18 cellular contexts compared by ENCODE assay signal in genomic region chr17:49581645-49581992, GRCh38.
"Had no signal": no experiment of that assay in that cellular context is flagged by ENCODE, and none has a peak within 500 bp of the region (broad histone marks: within the 10 kb centered on the region; RNA-seq: fewer than 3 reads in every experiment).

No MANE protein-coding gene starts in this region.

- H3K36me3 ChIP-seq: prostate gland, suprapubic skin had no signal

- DNase-seq: activated CD4-positive, alpha-beta T cell treated with anti-CD3 and anti-CD28 coated beads, Interleukin-2, amount 10 ng/mL, durations not matched to agents 7 days and 5 days; activated CD8-positive, alpha-beta T cell treated with anti-CD3 and anti-CD28 coated beads, Interleukin-2, amount 10 ng/mL, durations not matched to agents 7 days and 5 days; activated naive CD4-positive, alpha-beta T cell treated with anti-CD3 and anti-CD28 coated beads, Interleukin-2, amount 10 ng/mL, durations not matched to agents 7 days and 5 days; activated naive CD8-positive, alpha-beta T cell treated with anti-CD3 and anti-CD28 coated beads, Interleukin-2, amount 50 U/mL, for 24 hours; activated T-cell treated with anti-CD3 and anti-CD28 coated beads, Interleukin-2, amount 50 U/mL, for 24 hours; anterior cingulate cortex; effector CD4-positive, alpha-beta T cell; left ventricle myocardium superior; stimulated activated naive CD8-positive, alpha-beta T cell treated with anti-CD3 and anti-CD28 coated beads, Interleukin-15, amount 100 ng/mL, for 72 hours; T-helper 1 cell had no signal

- H3K27me3 ChIP-seq: esophagus muscularis mucosa, suprapubic skin had no signal

- H3K4me3 ChIP-seq: esophagus muscularis mucosa, prostate gland, skin epidermis, suprapubic skin had no signal

- H3K9me3 ChIP-seq: esophagus muscularis mucosa, prostate gland, suprapubic skin had no signal

- H3K9me3 Mint-ChIP-seq: activated CD4-positive, alpha-beta T cell treated with anti-CD3 and anti-CD28 coated beads, Interleukin-2, amount 10 ng/mL, durations not matched to agents 7 days and 5 days; activated naive CD4-positive, alpha-beta T cell treated with anti-CD3 and anti-CD28 coated beads, Interleukin-2, amount 10 ng/mL, durations not matched to agents 7 days and 5 days; activated naive CD8-positive, alpha-beta T cell treated with anti-CD3 and anti-CD28 coated beads, Interleukin-2, amount 50 U/mL, for 24 hours; activated T-cell treated with anti-CD3 and anti-CD28 coated beads, Interleukin-2, amount 50 U/mL, for 24 hours; neural crest cell; stimulated activated naive CD8-positive, alpha-beta T cell treated with anti-CD3 and anti-CD28 coated beads, Interleukin-15, amount 100 ng/mL, for 72 hours; type B pancreatic cell had no signal

- H3K27ac ChIP-seq: esophagus muscularis mucosa, prostate gland, skin epidermis, suprapubic skin had no signal

- H3K4me3 Mint-ChIP-seq: activated CD4-positive, alpha-beta T cell treated with anti-CD3 and anti-CD28 coated beads, Interleukin-2, amount 10 ng/mL, durations not matched to agents 7 days and 5 days; activated CD8-positive, alpha-beta T cell treated with anti-CD3 and anti-CD28 coated beads, Interleukin-2, amount 10 ng/mL, durations not matched to agents 7 days and 5 days; activated naive CD4-positive, alpha-beta T cell treated with anti-CD3 and anti-CD28 coated beads, Interleukin-2, amount 10 ng/mL, durations not matched to agents 7 days and 5 days; activated naive CD8-positive, alpha-beta T cell treated with anti-CD3 and anti-CD28 coated beads, Interleukin-2, amount 50 U/mL, for 24 hours; activated T-cell treated with anti-CD3 and anti-CD28 coated beads, Interleukin-2, amount 50 U/mL, for 24 hours; stimulated activated naive CD8-positive, alpha-beta T cell treated with anti-CD3 and anti-CD28 coated beads, Interleukin-15, amount 100 ng/mL, for 72 hours; type B pancreatic cell had no signal

- H3K27ac Mint-ChIP-seq: activated CD4-positive, alpha-beta T cell treated with anti-CD3 and anti-CD28 coated beads, Interleukin-2, amount 10 ng/mL, durations not matched to agents 7 days and 5 days; activated CD8-positive, alpha-beta T cell treated with anti-CD3 and anti-CD28 coated beads, Interleukin-2, amount 10 ng/mL, durations not matched to agents 7 days and 5 days; activated naive CD4-positive, alpha-beta T cell treated with anti-CD3 and anti-CD28 coated beads, Interleukin-2, amount 10 ng/mL, durations not matched to agents 7 days and 5 days; activated naive CD8-positive, alpha-beta T cell treated with anti-CD3 and anti-CD28 coated beads, Interleukin-2, amount 50 U/mL, for 24 hours; activated T-cell treated with anti-CD3 and anti-CD28 coated beads, Interleukin-2, amount 50 U/mL, for 24 hours; type B pancreatic cell had no signal

- H3K4me1 ChIP-seq: prostate gland had no signal

- H3K36me3 Mint-ChIP-seq: activated naive CD4-positive, alpha-beta T cell treated with anti-CD3 and anti-CD28 coated beads, Interleukin-2, amount 10 ng/mL, durations not matched to agents 7 days and 5 days; type B pancreatic cell had no signal

- ATAC-seq: activated CD4-positive, CD25-positive, alpha-beta regulatory T cell treated with anti-CD3 and anti-CD28 coated beads, Interleukin-2, amount 50 U/mL, for 24 hours; activated CD8-positive, alpha-beta T cell treated with anti-CD3 and anti-CD28 coated beads, Interleukin-2, amount 10 ng/mL, durations not matched to agents 7 days and 5 days; activated naive CD8-positive, alpha-beta T cell treated with anti-CD3 and anti-CD28 coated beads, Interleukin-2, amount 50 U/mL, for 24 hours; left ventricle myocardium superior; right cardiac atrium; stimulated activated naive CD8-positive, alpha-beta T cell treated with anti-CD3 and anti-CD28 coated beads, Interleukin-15, amount 100 ng/mL, for 72 hours had no signal
